16 cellular contexts compared by ENCODE assay signal in the genomic region with DNA sequence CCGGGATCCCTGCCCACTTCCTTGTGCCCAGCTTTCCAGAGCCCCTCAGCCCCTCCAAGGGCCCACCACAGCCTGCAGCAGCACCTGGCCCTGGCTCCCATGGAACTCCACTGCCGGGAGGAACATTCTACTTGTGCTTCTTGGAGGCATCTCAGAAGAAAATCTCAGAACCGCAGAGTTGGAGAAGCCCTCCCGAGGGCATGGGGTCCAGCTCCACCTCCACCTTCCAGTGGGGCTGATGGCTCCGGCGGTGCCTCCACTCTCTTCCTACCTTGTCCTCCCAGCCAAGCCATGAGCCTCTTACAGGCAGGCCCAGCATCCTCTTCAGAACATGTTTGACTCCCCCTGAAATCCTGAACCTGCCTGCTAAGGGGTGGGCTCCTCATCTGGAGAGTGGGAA.
DNase-seq lines count a peak whose midpoint lies in the region; ATAC-seq and TF ChIP-seq lines count a peak whose summit lies in the region.
"Had no signal": no experiment of that assay in that cellular context is flagged by ENCODE, and none has a peak within 500 bp of the region (broad histone marks: within the 10 kb centered on the region; RNA-seq: fewer than 3 reads in every experiment).

No MANE protein-coding gene starts in this region.

- no peaks in the 10 kb centered on the region for H4K20me1 ChIP-seq in GM23248 (ENCODE audit: insufficient read depth)
- H4K20me1 ChIP-seq: BLaER1 had no signal

- peak overlapping the region; percentile 2 to 80 for H3K4ac ChIP-seq in mesenchymal stem cell (ENCODE audit: low read depth in 1 of 2, low read length in 2 of 2)

- H3K4me2 ChIP-seq in GM23248 (ENCODE audit: unreplicated experiment) (peak overlapping the region; percentile 64), mesenchymal stem cell (ENCODE audit: low read length, poor library complexity, severe bottlenecking) (no peak overlapping the region)
- H3K4me2 ChIP-seq: BLaER1, KMS-11 had no signal

- no peaks in the 10 kb centered on the region for H3K36me3 ChIP-seq in GM23248 (ENCODE audit: low read depth)
- no peaks in the 10 kb centered on the region; the same call in 1 of the 2 replicates for H3K36me3 ChIP-seq in SJSA1
- H3K36me3 ChIP-seq in mesenchymal stem cell (ENCODE audit: control insufficient read depth in 1 of 2, insufficient read depth in 2 of 2, low read depth in 1 of 2, low read length in 2 of 2) = no peaks in the 10 kb centered on the region
- no peaks in the 10 kb centered on the region for H3K36me3 ChIP-seq in skeletal muscle tissue (ENCODE audit: control insufficient read depth in 3 of 3, insufficient read depth in 3 of 3, low read length in 3 of 3)
- no peaks in the 10 kb centered on the region for H3K36me3 ChIP-seq in ovary
- H3K36me3 ChIP-seq: BLaER1, MG63 had no signal

- H2AK5ac ChIP-seq in mesenchymal stem cell (ENCODE audit: low read length, severe bottlenecking) = peak overlapping the region; percentile 7

- H3K27ac ChIP-seq in GM23248 (peak overlapping the region; percentile 97), SJSA1 (peak overlapping the region; percentile 95), mesenchymal stem cell (ENCODE audit: low read length, poor library complexity, severe bottlenecking) (no peak overlapping the region), skeletal muscle tissue (ENCODE audit: low read depth, low read length) (peak overlapping the region; percentile 19), ovary (peak overlapping the region in 1 of 2 donors; percentile 12)
- H3K27ac ChIP-seq: BLaER1, KMS-11 had no signal

- H2BK12ac ChIP-seq in mesenchymal stem cell (ENCODE audit: low read length in 2 of 2) = peak overlapping the region; percentile 47 to 84

- H2AFZ ChIP-seq in GM23248 = no peak overlapping the region
- H2AFZ ChIP-seq in mesenchymal stem cell (ENCODE audit: low read depth, low read length) = no peak overlapping the region

- H3K4me3 ChIP-seq in GM23248 (no peak overlapping the region), SJSA1 (no peak overlapping the region), mesenchymal stem cell (ENCODE audit: insufficient read depth in 1 of 2, low read depth in 1 of 2, low read length in 2 of 2) (peak overlapping the region in 1 of 2 experiments; percentile 10), skeletal muscle tissue (ENCODE audit: low read length in 3 of 3) (no peak overlapping the region), ovary (no peak overlapping the region)
- H3K4me3 ChIP-seq: BLaER1, MG63 had no signal

- peak overlapping the region in 1 of 2 experiments; percentile 56 for H3K14ac ChIP-seq in mesenchymal stem cell (ENCODE audit: low read length in 2 of 2)

- no peaks in the 10 kb centered on the region for H3K9me3 ChIP-seq in GM23248 (ENCODE audit: low read depth)
- no peaks in the 10 kb centered on the region for H3K9me3 ChIP-seq in SJSA1 (replicated peaks)
- no peaks in the 10 kb centered on the region for H3K9me3 ChIP-seq in mesenchymal stem cell (ENCODE audit: control insufficient read depth, low read length)
- no peaks in the 10 kb centered on the region for H3K9me3 ChIP-seq in skeletal muscle tissue (ENCODE audit: control insufficient read depth in 3 of 3, low read length in 3 of 3)
- no peaks in the 10 kb centered on the region for H3K9me3 ChIP-seq in ovary
- H3K9me3 ChIP-seq: MG63 had no signal

- H3K4me1 ChIP-seq in GM23248 (ENCODE audit: insufficient read depth) (peaks cover 61% of the 10 kb centered on the region), SJSA1 (replicated peaks) (peaks cover 67% of the 10 kb centered on the region), mesenchymal stem cell (ENCODE audit: control insufficient read depth, insufficient read depth, low read depth, low read length) (peaks cover 43% of the 10 kb centered on the region), skeletal muscle tissue (ENCODE audit: control insufficient read depth in 3 of 3, insufficient read depth in 3 of 3, low read length in 3 of 3) (peaks cover 36 to 41% (median 40%) of the 10 kb centered on the region in 3 donors), ovary (ENCODE audit: insufficient read depth) (peaks cover 18% of the 10 kb centered on the region)

- H4K91ac ChIP-seq in mesenchymal stem cell (ENCODE audit: low read length) = peak overlapping the region; percentile 86

- peak overlapping the region; percentile 78 to 90 for H3K18ac ChIP-seq in mesenchymal stem cell (ENCODE audit: low read depth in 1 of 2, low read length in 2 of 2)

- H3F3A ChIP-seq in GM23248 (ENCODE audit: insufficient read depth) = peaks cover 47% of the 10 kb centered on the region

- TF ChIP-seq EP300 in ovary (IDR thresholded peaks at IDR 0.05) = no peak

- peak overlapping the region; percentile 19 for H2BK120ac ChIP-seq in mesenchymal stem cell (ENCODE audit: low read depth, low read length)

- no peaks in the 10 kb centered on the region for H3K79me2 ChIP-seq in GM23248 (ENCODE audit: insufficient read depth)

- H2BK5ac ChIP-seq in mesenchymal stem cell (ENCODE audit: low read depth, low read length, poor library complexity, severe bottlenecking) = no peak overlapping the region

- peak overlapping the region; percentile 79 for H3K9ac ChIP-seq in GM23248
- peak overlapping the region; percentile 70 for H3K9ac ChIP-seq in mesenchymal stem cell (ENCODE audit: low read length)
- no peak overlapping the region for H3K9ac ChIP-seq in skeletal muscle tissue (ENCODE audit: low read depth in 1 of 3, low read length in 3 of 3)
- H3K9ac ChIP-seq: BLaER1, KMS-11 had no signal

- no peak overlapping the region for H3K23ac ChIP-seq in mesenchymal stem cell (ENCODE audit: low read length in 2 of 2)

- in situ Hi-C loops in GM23248 (cut with MboI) = no loop called here

- no peak for ATAC-seq in left colon

- H3K27me3 ChIP-seq in GM23248 (replicated peaks; ENCODE audit: insufficient read depth) (no peaks in the 10 kb centered on the region), SJSA1 (replicated peaks) (no peaks in the 10 kb centered on the region), mesenchymal stem cell (ENCODE audit: control insufficient read depth in 1 of 2, insufficient read depth in 1 of 2, low read length in 2 of 2) (no peaks in the 10 kb centered on the region), skeletal muscle tissue (ENCODE audit: control insufficient read depth in 3 of 3, insufficient read depth in 3 of 3, low read length in 3 of 3) (peaks cover 17 to 51% (median 23%) of the 10 kb centered on the region in 3 donors), ovary (no peaks in the 10 kb centered on the region)
- H3K27me3 ChIP-seq: BLaER1, MG63 had no signal

- no peaks in the 10 kb centered on the region for H3K79me1 ChIP-seq in mesenchymal stem cell (replicated peaks; ENCODE audit: low read length, poor library complexity, severe bottlenecking)

- TF ChIP-seq CTCF in ovary (IDR thresholded peaks at IDR 0.05) = no peak

- no peaks in the 10 kb centered on the region for H3K9me2 ChIP-seq in GM23248 (ENCODE audit: insufficient read depth)

- intact Hi-C loops in ovary (cut with DNase I) = no loop called here
- intact Hi-C loops in left colon (cut with DNase I, micrococcal nuclease) = no loop called here

- no peak for DNase-seq in GM23248
- DNase-seq in SJSA1 (ENCODE audit: low read depth in 1 of 2, low spot score in 2 of 2) = no peak
- DNase-seq in mesenchymal stem cell = no peak
- no peak for DNase-seq in ovary
- no peak for DNase-seq in effector CD4-positive, alpha-beta T cell
- no peak for DNase-seq in cortex of kidney (lab: John Stamatoyannopoulos, UW)
- no peak for DNase-seq in left colon
- DNase-seq: NCI-H1092 treated with DMSO at 0.1 percent for 48 hours, NCI-H1694, NCI-H2107, NCI-H69, SHP77 had no signal

- 85 to 90% methylated on average over 6 of the region's 6 CpGs for WGBS in GM23248 (ENCODE audit: low coverage in 1 of 2, low lambda C conversion rate in 2 of 2, missing lambda C conversion rate in 2 of 2), 2 experiments
- WGBS in mesenchymal stem cell = 90% methylated on average over 6 of the region's 6 CpGs
- WGBS in ovary, 3 donors = 77 to 83% (median 78%) methylated on average over 6 of the region's 6 CpGs

- peak overlapping the region; percentile 84 for H2BK15ac ChIP-seq in mesenchymal stem cell (ENCODE audit: low read depth, poor library complexity, severe bottlenecking)

- no peak for TF ChIP-seq POLR2A in ovary (IDR thresholded peaks at IDR 0.05)

- peak overlapping the region; percentile 76 for H4K8ac ChIP-seq in mesenchymal stem cell (ENCODE audit: low read length)

Comparison
In these comparisons a context has a peak if more than half of its experiments do, and no peak if none do; other contexts are left out.
1. H3K9ac ChIP-seq: peak in GM23248 (single experiment) and mesenchymal stem cell (single experiment); none in skeletal muscle tissue (0 of 3).